Comparison of ENCODE assay signal across 9 cellular contexts in the genomic region with DNA sequence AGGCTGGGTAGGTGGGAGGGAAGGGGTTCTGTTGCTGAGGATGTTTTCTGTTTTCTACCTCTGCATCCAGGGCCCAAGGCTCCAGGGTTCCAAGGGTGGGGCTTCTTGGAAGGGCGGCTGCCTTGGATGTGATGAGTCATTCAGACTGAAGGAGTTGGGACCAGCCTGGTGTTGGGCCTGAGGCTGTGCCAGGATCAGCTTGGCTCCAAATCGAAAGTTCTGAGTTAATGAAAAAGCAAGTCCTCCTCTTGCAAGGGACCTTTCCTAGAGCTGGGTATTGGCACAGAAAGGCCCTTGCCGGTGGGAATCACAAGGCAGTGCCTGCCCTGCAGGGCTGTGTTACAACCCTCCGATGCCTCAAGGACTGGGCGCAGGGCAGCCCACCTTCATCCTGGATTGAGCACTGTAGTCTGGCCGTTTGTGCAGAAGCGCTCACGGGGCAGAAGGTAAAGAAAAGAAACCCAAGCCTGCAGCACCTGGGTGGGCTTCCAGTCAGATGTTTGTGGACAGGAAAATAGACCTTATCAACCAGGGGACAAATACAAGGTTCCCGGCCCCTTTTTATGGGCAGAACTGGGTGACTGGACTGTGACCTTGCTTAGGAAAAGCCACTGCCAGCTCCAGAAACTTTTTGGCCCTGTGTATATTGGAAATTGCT. TPM values are rescaled to one million over a fixed set of nuclear protein-coding genes. Genes with fewer than 3 reads are reported as not detected.
DNase-seq lines count a peak whose midpoint lies in the region; TF ChIP-seq lines count a peak whose summit lies in the region.
"Had no signal": no experiment of that assay in that cellular context is flagged by ENCODE, and none has a peak within 500 bp of the region (broad histone marks: within the 10 kb centered on the region; RNA-seq: fewer than 3 reads in every experiment).

No MANE protein-coding gene starts in this region.

- TF ChIP-seq CTCF in Caco-2 (IDR thresholded peaks at IDR 0.05; ENCODE audit: insufficient read depth in 1 of 2, low read depth in 1 of 2, low read length in 1 of 2, severe bottlenecking in 1 of 2, unreplicated experiment in 1 of 2) (no peak), SK-N-SH (IDR thresholded peaks at IDR 0.05) (no peak), endodermal cell (conservative IDR thresholded peaks at IDR 0.05) (no peak), H9 (conservative IDR thresholded peaks at IDR 0.05) (no peak)

- H3K23ac ChIP-seq in H9 (ENCODE audit: insufficient read length, low read depth, low read length): no peak overlapping the region

- H4K20me1 ChIP-seq in SK-N-SH (ENCODE audit: insufficient read depth): no peaks in the 10 kb centered on the region
- H4K20me1 ChIP-seq in H9 (ENCODE audit: control insufficient read depth, insufficient read depth, insufficient read length): no peaks in the 10 kb centered on the region

- H3K14ac ChIP-seq in H9 (ENCODE audit: insufficient read depth, low read length): no peak overlapping the region; the same call in 1 of the 2 replicates

- H3K4me1 ChIP-seq in Caco-2 (peaks cover 45% of the 10 kb centered on the region), SK-N-SH (ENCODE audit: control insufficient read depth in 1 of 2, insufficient read depth in 2 of 2, low read depth in 1 of 2, low read length in 1 of 2) (peaks cover 8 to 46% of the 10 kb centered on the region in 2 experiments; a peak in 3 of 4 replicates), endodermal cell (ENCODE audit: control insufficient read depth, insufficient read depth, low read length) (no peaks in the 10 kb centered on the region), H9 (ENCODE audit: insufficient read depth, low read length) (no peaks in the 10 kb centered on the region)

- no peak overlapping the region for H3K18ac ChIP-seq in H9 (ENCODE audit: insufficient read length, low read depth, low read length)

- H3K27me3 ChIP-seq in Caco-2 (replicated peaks; ENCODE audit: control insufficient read depth, insufficient read depth, low read length) (no peaks in the 10 kb centered on the region), SK-N-SH (ENCODE audit: insufficient read depth) (no peaks in the 10 kb centered on the region), endodermal cell (ENCODE audit: control insufficient read depth, insufficient read depth, low read length, poor library complexity, severe bottlenecking) (no peaks in the 10 kb centered on the region), H9 (ENCODE audit: insufficient read depth, low read length) (no peaks in the 10 kb centered on the region)

- H3K79me1 ChIP-seq in H9 (ENCODE audit: insufficient read depth, low read depth, low read length, poor library complexity, severe bottlenecking): no peaks in the 10 kb centered on the region

- peak overlapping the region; percentile 47; the same call in 1 of the 2 replicates for H2AFZ ChIP-seq in SK-N-SH (ENCODE audit: low read depth)
- no peak overlapping the region for H2AFZ ChIP-seq in H9 (ENCODE audit: low read length)

- POLR2A ChIA-PET in Caco-2 (lab: Charles Lee): no interaction called here
- POLR2A ChIA-PET in SK-N-SH (lab: Yijun Ruan, JAX): no interaction called here

- peaks cover 32% of the 10 kb centered on the region for H3K4me1 Mint-ChIP-seq in Caco-2 (ENCODE audit: low read depth, unreplicated experiment)
- no peaks in the 10 kb centered on the region for H3K4me1 Mint-ChIP-seq in endodermal cell
- peaks cover 10 to 13% of the 10 kb centered on the region in 2 experiments for H3K4me1 Mint-ChIP-seq in H9

- H2BK12ac ChIP-seq in H9 (ENCODE audit: insufficient read length, low read depth, low read length): no peak overlapping the region

- peaks cover 28% of the 10 kb centered on the region for H3F3A ChIP-seq in SK-N-SH (replicated peaks; ENCODE audit: insufficient read depth)

- H3K27ac ChIP-seq in SK-N-SH (ENCODE audit: low read depth in 2 of 2, low read length in 1 of 2) (peak overlapping the region; percentile 17 to 70; a peak in 3 of 4 replicates), endodermal cell (ENCODE audit: low read depth, low read length) (no peak overlapping the region), H9 (ENCODE audit: insufficient read length, low read depth, low read length) (no peak overlapping the region)

- H3K4me3 ChIP-seq in Caco-2 (ENCODE audit: low read depth, low read length): no peak overlapping the region
- H3K4me3 ChIP-seq in SK-N-SH (ENCODE audit: low read depth in 2 of 2, low read length in 1 of 2): no peak overlapping the region
- no peak overlapping the region for H3K4me3 ChIP-seq in endodermal cell (ENCODE audit: low read length)

- H3K79me2 ChIP-seq in SK-N-SH (ENCODE audit: insufficient read depth): peaks cover 44% of the 10 kb centered on the region; the same call in 1 of the 2 replicates
- H3K79me2 ChIP-seq in H9 (ENCODE audit: insufficient read depth, low read length): no peaks in the 10 kb centered on the region

- no peak overlapping the region for H3K56ac ChIP-seq in H9 (ENCODE audit: insufficient read length, low read depth, low read length)

- H3K9me3 Mint-ChIP-seq in Caco-2 (ENCODE audit: unreplicated experiment) (no peaks in the 10 kb centered on the region), endodermal cell (no peaks in the 10 kb centered on the region), H9 (no peaks in the 10 kb centered on the region)
- H3K9me3 Mint-ChIP-seq: memory B cell had no signal

- no peak overlapping the region for H3K4ac ChIP-seq in H9 (ENCODE audit: low read depth, low read length)

- no peak overlapping the region for H2BK5ac ChIP-seq in H9 (ENCODE audit: insufficient read length, low read length)

- H3T11ph ChIP-seq in H9 (ENCODE audit: low read length): no peak overlapping the region

- no TSS peak for BruUV-seq in Caco-2 (replicated peaks; lab: Mats Ljungman, UMichigan)

- TF ChIP-seq RAD21 in SK-N-SH (IDR thresholded peaks at IDR 0.05; ENCODE audit: low read length): no peak

- no peak overlapping the region for H4K91ac ChIP-seq in H9 (ENCODE audit: insufficient read length, low read depth, low read length)

- H3K4me2 ChIP-seq in SK-N-SH: peak overlapping the region; percentile 62
- H3K4me2 ChIP-seq in H9 (ENCODE audit: insufficient read depth, insufficient read length, low read length): no peak overlapping the region

- 57% methylated on average over 9 of the region's 9 CpGs for whole genome bisulfite sequencing in SK-N-SH (ENCODE audit: low lambda C conversion rate)
- WGBS in endodermal cell (ENCODE audit: insufficient coverage in 1 of 2, insufficient read length in 1 of 2), 2 experiments: 87 to 95% methylated on average over 6 to 9 of the region's 9 CpGs
- no CpG with 5 or more reads among the region's 9 CpGs for WGBS in H9 (ENCODE audit: extremely low coverage, insufficient read length, low lambda C conversion rate)

- no peak overlapping the region for H2BK15ac ChIP-seq in H9 (ENCODE audit: low read depth, low read length)

- H3K27ac Mint-ChIP-seq in Caco-2 (ENCODE audit: unreplicated experiment) (peak overlapping the region; percentile 80), endodermal cell (no peak overlapping the region), H9 (no peak overlapping the region; a peak in 1 of 7 replicates)
- H3K27ac Mint-ChIP-seq: memory B cell had no signal

- no peak overlapping the region for H4K8ac ChIP-seq in H9 (replicated peaks; ENCODE audit: insufficient read length, low read depth, low read length)

- H3K27me3 Mint-ChIP-seq in Caco-2 (ENCODE audit: insufficient read depth, unreplicated experiment) (no peaks in the 10 kb centered on the region), endodermal cell (ENCODE audit: insufficient read depth) (no peaks in the 10 kb centered on the region), H9 (ENCODE audit: low read depth) (no peaks in the 10 kb centered on the region)
- H3K27me3 Mint-ChIP-seq: memory B cell had no signal

- DNase-seq in Caco-2: peak in 1 of 2 experiments; percentile 36
- no peak for DNase-seq in SK-N-SH
- peak; percentile 39 for DNase-seq in foreskin melanocyte
- DNase-seq in renal cortical epithelial cell (ENCODE audit: low read depth): peak; percentile 97
- DNase-seq in endodermal cell: no peak
- no peak for DNase-seq in H9
- DNase-seq in stimulated activated CD4-positive, alpha-beta T cell treated with anti-CD3 and anti-CD28 coated beads, Interleukin-15, amount 100 ng/mL, for 24 hours: no peak
- no peak for DNase-seq in NCI-H1417 (lab: John Stamatoyannopoulos, UW)

- no peak overlapping the region for H2BK20ac ChIP-seq in H9 (ENCODE audit: low read depth, low read length, poor library complexity, severe bottlenecking)

- TF ChIP-seq EP300 in SK-N-SH (IDR thresholded peaks at IDR 0.05; ENCODE audit: borderline replicate concordance in 1 of 2, low read depth in 1 of 2, low read length in 1 of 2): no peak

- H2AK5ac ChIP-seq in H9 (ENCODE audit: insufficient read length, low read length): no peak overlapping the region

- intact Hi-C loops in Caco-2 (cut with micrococcal nuclease; ENCODE audit: unreplicated experiment): loop anchor here (1.0 kb wide), 2 partner anchors 13 to 49 kb away; no protein-coding TSS in a partner anchor

- no peak overlapping the region for H4K5ac ChIP-seq in H9 (ENCODE audit: insufficient read length, low read depth, low read length)

- H3K9ac ChIP-seq in SK-N-SH (peak overlapping the region; percentile 13; the same call in 1 of the 2 replicates), endodermal cell (ENCODE audit: extremely low read depth, low read length, poor library complexity, severe bottlenecking) (no peak overlapping the region), H9 (ENCODE audit: extremely low read depth, insufficient read length, low read length) (no peak overlapping the region)

- H3K23me2 ChIP-seq in H9 (ENCODE audit: insufficient read length, low read depth, low read length, poor library complexity, severe bottlenecking): no peaks in the 10 kb centered on the region

- H3K4me3 Mint-ChIP-seq in Caco-2 (ENCODE audit: unreplicated experiment) (no peak overlapping the region), endodermal cell (no peak overlapping the region), H9 (no peak overlapping the region)
- H3K4me3 Mint-ChIP-seq: memory B cell had no signal

- no peak overlapping the region for H2BK120ac ChIP-seq in H9 (ENCODE audit: low read depth, low read length, poor library complexity, severe bottlenecking)

- H3K9me3 ChIP-seq in Caco-2 (no peaks in the 10 kb centered on the region), SK-N-SH (no peaks in the 10 kb centered on the region), endodermal cell (ENCODE audit: control insufficient read depth, low read length) (no peaks in the 10 kb centered on the region), H9 (ENCODE audit: control insufficient read depth, low read depth, low read length) (no peaks in the 10 kb centered on the region)

- CTCF ChIA-PET in Caco-2 (lab: Charles Lee): no interaction called here
- CTCF ChIA-PET in SK-N-SH (lab: Yijun Ruan, JAX): interaction anchor here (0.9 to 1.9 kb wide), 3 partner anchors 8 to 355 kb away, joined by 3 to 7 read pairs (median 6); no protein-coding TSS in a partner anchor

- H3K36me3 ChIP-seq in Caco-2 (ENCODE audit: control insufficient read depth, insufficient read depth, low read length) (peaks cover 2% of the 10 kb centered on the region; the same call in 1 of the 2 replicates), SK-N-SH (replicated peaks in 1 of 2; ENCODE audit: control insufficient read depth in 1 of 2, insufficient read depth in 2 of 2, low read length in 1 of 2) (no peaks in the 10 kb centered on the region), endodermal cell (ENCODE audit: control insufficient read depth, insufficient read depth, low read length) (no peaks in the 10 kb centered on the region)

- H3K36me3 Mint-ChIP-seq in Caco-2 (ENCODE audit: insufficient read depth, unreplicated experiment) (peaks cover 47% of the 10 kb centered on the region), endodermal cell (ENCODE audit: low read depth) (no peaks in the 10 kb centered on the region), H9 (ENCODE audit: insufficient read depth in 1 of 3, low read depth in 3 of 3) (peaks cover 0 to 2% (median 0%) of the 10 kb centered on the region in 3 experiments; a peak in 1 of 7 replicates)

- H3K9me2 ChIP-seq in SK-N-SH: no peaks in the 10 kb centered on the region

RNA-seq across cellular contexts. Expression of a gene that starts 27.1 kb away (rescaled TPM):
- total RNA-seq in Caco-2 (2022) (58.7 and 60.0 TPM in 2 replicates), renal cortical epithelial cell (19.8 and 30.7 TPM in 2 replicates), endodermal cell (10 to 100 TPM; 11.9 to 17.6 TPM), H9 (2021) (9.6 and 10.5 TPM in 2 replicates)
- polyA plus RNA-seq in SK-N-SH (2012; rRNA removed): 9.3 and 12.8 TPM in 2 replicates
- polyA plus RNA-seq in SK-N-SH (2012; cell fraction: cytosol; rRNA removed): 5.3 and 7.9 TPM in 2 replicates
- 45.7 and 49.6 TPM in 2 replicates for polyA plus RNA-seq in SK-N-SH (2012; cell fraction: nucleus; rRNA removed)
- 9.7 TPM for polyA plus RNA-seq in endodermal cell (2013, experiment 1 of 2)
- 9.9 TPM for polyA plus RNA-seq in endodermal cell (2013, experiment 2 of 2)

RNA-seq across cellular contexts. Expression of a gene that starts 52.5 kb away (rescaled TPM):
- 142 and 156 TPM in 2 replicates for total RNA-seq in Caco-2 (2022)
- 88.2 and 123 TPM in 2 replicates for polyA plus RNA-seq in SK-N-SH (2012; rRNA removed)
- polyA plus RNA-seq in SK-N-SH (2012; cell fraction: cytosol; rRNA removed): 123 and 126 TPM in 2 replicates
- 41.1 and 69.7 TPM in 2 replicates for polyA plus RNA-seq in SK-N-SH (2012; cell fraction: nucleus; rRNA removed)
- 90.1 and 103 TPM in 2 replicates for total RNA-seq in renal cortical epithelial cell
- 10 to 100 TPM; 82.4 to 82.9 TPM for total RNA-seq in endodermal cell
- polyA plus RNA-seq in endodermal cell (2013, experiment 1 of 2): 73.4 TPM
- polyA plus RNA-seq in endodermal cell (2013, experiment 2 of 2): 71.3 TPM
- 64.6 and 64.7 TPM in 2 replicates for total RNA-seq in H9 (2021)

Comparison
In these comparisons a context has a peak if more than half of its experiments do, and no peak if none do; other contexts are left out.
1. DNase-seq: peak in foreskin melanocyte (single experiment) and renal cortical epithelial cell (single experiment); none in SK-N-SH (single experiment), endodermal cell (single experiment), H9 (single experiment), stimulated activated CD4-positive, alpha-beta T cell treated with anti-CD3 and anti-CD28 coated beads, Interleukin-15, amount 100 ng/mL, for 24 hours (single experiment) and NCI-H1417 (0 of 3).
2. H3K27ac ChIP-seq: peak in SK-N-SH (2 of 2); none in endodermal cell (single experiment) and H9 (single experiment).